9 cellular contexts compared by ENCODE assay signal in the genomic region with DNA sequence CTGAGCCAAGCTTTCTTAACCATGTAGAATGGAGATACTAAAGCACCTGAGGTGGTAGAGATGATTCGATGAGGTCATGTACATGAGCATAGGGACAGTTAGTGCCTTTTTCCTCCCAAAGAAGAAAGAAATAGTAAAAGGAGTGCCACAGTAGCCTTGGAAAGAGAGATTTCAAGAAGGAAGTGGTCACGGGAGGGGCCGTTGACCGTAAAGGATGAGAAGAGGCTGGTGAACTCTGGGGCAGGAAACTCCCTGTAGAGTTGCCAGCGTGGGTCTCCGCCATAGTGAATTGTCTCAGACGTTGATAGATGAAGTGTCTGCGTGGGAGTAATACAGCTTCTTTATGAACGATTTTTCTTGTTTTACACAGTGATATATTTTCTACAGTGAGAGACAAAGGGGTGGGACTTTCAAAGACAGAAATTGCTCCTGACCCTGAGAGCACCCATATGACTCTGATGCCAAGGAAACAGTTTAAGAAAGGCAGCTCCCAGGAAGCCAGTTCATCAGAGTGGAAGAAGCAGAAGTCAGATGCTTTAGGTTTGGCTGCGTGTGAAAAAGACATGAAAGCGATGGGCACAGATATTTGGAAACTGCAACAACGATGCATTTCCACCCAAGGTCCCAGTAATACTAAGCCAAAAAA. TPM values are rescaled to one million over a fixed set of nuclear protein-coding genes. Genes with fewer than 3 reads are reported as not detected.
A peak's percentile ranks its signal among the peaks of the same experiment; 100 is the strongest.
DNase-seq lines count a peak whose midpoint lies in the region; ATAC-seq, FAIRE-seq and TF ChIP-seq lines count a peak whose summit lies in the region.
"Had no signal": no experiment of that assay in that cellular context is flagged by ENCODE, and none has a peak within 500 bp of the region (broad histone marks: within the 10 kb centered on the region; RNA-seq: fewer than 3 reads in every experiment).

No MANE protein-coding gene starts in this region.

- peaks cover 4% of the 10 kb centered on the region for H3K9me3 Mint-ChIP-seq in activated naive CD8-positive, alpha-beta T cell treated with anti-CD3 and anti-CD28 coated beads for 36 hours
- H3K9me3 Mint-ChIP-seq in endothelial cell (ENCODE audit: unreplicated experiment) = no peaks in the 10 kb centered on the region

- H3K36me3 Mint-ChIP-seq in activated naive CD8-positive, alpha-beta T cell treated with anti-CD3 and anti-CD28 coated beads for 36 hours = peaks cover 37% of the 10 kb centered on the region
- no peaks in the 10 kb centered on the region for H3K36me3 Mint-ChIP-seq in endothelial cell (ENCODE audit: low read depth, unreplicated experiment)

- peak overlapping the region; percentile 56 for H3K4me3 Mint-ChIP-seq in activated naive CD8-positive, alpha-beta T cell treated with anti-CD3 and anti-CD28 coated beads for 36 hours
- no peak overlapping the region for H3K4me3 Mint-ChIP-seq in endothelial cell (ENCODE audit: unreplicated experiment)

- TF ChIP-seq POLR2A in Peyer's patch (IDR thresholded peaks at IDR 0.05) = no peak
- no peak for TF ChIP-seq POLR2A in thyroid gland (IDR thresholded peaks at IDR 0.05)

- no peaks in the 10 kb centered on the region for H4K20me1 ChIP-seq in BLaER1

- H3K4me2 ChIP-seq in BLaER1 = peak overlapping the region; percentile 28; the same call in 1 of the 2 replicates

- TF ChIP-seq CTCF in Peyer's patch (IDR thresholded peaks at IDR 0.05) = no peak
- no peak for TF ChIP-seq CTCF in thyroid gland (IDR thresholded peaks at IDR 0.05)
- no peak for TF ChIP-seq CTCF in endothelial cell (IDR thresholded peaks at IDR 0.05; ENCODE audit: unreplicated experiment)

- no peaks in the 10 kb centered on the region for H3K27me3 Mint-ChIP-seq in activated naive CD8-positive, alpha-beta T cell treated with anti-CD3 and anti-CD28 coated beads for 36 hours
- peaks cover 3% of the 10 kb centered on the region for H3K27me3 Mint-ChIP-seq in endothelial cell (ENCODE audit: unreplicated experiment)

- H3K27ac ChIP-seq in BLaER1 = peak overlapping the region; percentile 8; the same call in 1 of the 2 replicates
- peak overlapping the region in 2 of 4 donors; percentile 55 to 60 for H3K27ac ChIP-seq in Peyer's patch
- H3K27ac ChIP-seq in muscle layer of duodenum (ENCODE audit: low read length) = peak overlapping the region; percentile 14
- no peak overlapping the region for H3K27ac ChIP-seq in thyroid gland
- H3K27ac ChIP-seq: cardiac muscle cell had no signal

- 51 to 69% methylated on average over 12 of the region's 12 CpGs for WGBS in thyroid gland, 2 donors

- no peak overlapping the region for H3K4me3 ChIP-seq in BLaER1
- peak overlapping the region in 2 of 4 donors; percentile 4 to 5 for H3K4me3 ChIP-seq in Peyer's patch
- no peak overlapping the region for H3K4me3 ChIP-seq in muscle layer of duodenum (ENCODE audit: low read depth in 1 of 2, low read length in 2 of 2)
- H3K4me3 ChIP-seq in thyroid gland (replicated peaks in 1 of 3) = no peak overlapping the region
- H3K4me3 ChIP-seq: cardiac muscle cell had no signal

- peak overlapping the region; percentile 90 for H3K27ac Mint-ChIP-seq in activated naive CD8-positive, alpha-beta T cell treated with anti-CD3 and anti-CD28 coated beads for 36 hours
- H3K27ac Mint-ChIP-seq in endothelial cell (ENCODE audit: unreplicated experiment) = no peak overlapping the region

- H3K4me1 Mint-ChIP-seq in activated naive CD8-positive, alpha-beta T cell treated with anti-CD3 and anti-CD28 coated beads for 36 hours = peaks cover 29% of the 10 kb centered on the region
- peaks cover 4% of the 10 kb centered on the region for H3K4me1 Mint-ChIP-seq in endothelial cell (ENCODE audit: unreplicated experiment)

- H3K36me3 ChIP-seq in BLaER1 (peaks cover 31% of the 10 kb centered on the region), Peyer's patch (peaks cover 0 to 23% (median 0%) of the 10 kb centered on the region in 3 donors), muscle layer of duodenum (ENCODE audit: control insufficient read depth in 1 of 2, insufficient read depth in 2 of 2, low read length in 2 of 2) (peaks cover 16% of the 10 kb centered on the region in 2 donors), thyroid gland (peaks cover 5 to 11% of the 10 kb centered on the region in 2 donors)

- FAIRE-seq in urothelium cell line (lab: Jason Lieb, UNC) = no peak

- H3K9me3 ChIP-seq in BLaER1 (no peaks in the 10 kb centered on the region), Peyer's patch (no peaks in the 10 kb centered on the region), muscle layer of duodenum (ENCODE audit: control insufficient read depth in 1 of 2, low read length in 2 of 2) (no peaks in the 10 kb centered on the region), thyroid gland (no peaks in the 10 kb centered on the region)

- peak in 2 of 3 donors; percentile 68 to 75 for DNase-seq in Peyer's patch
- DNase-seq in activated naive CD8-positive, alpha-beta T cell treated with anti-CD3 and anti-CD28 coated beads for 36 hours = peak; percentile 62
- peak; percentile 4 to 9 for DNase-seq in thyroid gland
- no peak for DNase-seq in urothelium cell line (ENCODE audit: low spot score)
- DNase-seq in endothelial cell (ENCODE audit: low spot score) = no peak

- no peaks in the 10 kb centered on the region for H3K27me3 ChIP-seq in BLaER1
- no peaks in the 10 kb centered on the region for H3K27me3 ChIP-seq in Peyer's patch
- H3K27me3 ChIP-seq in muscle layer of duodenum (ENCODE audit: low read depth, low read length) = no peaks in the 10 kb centered on the region
- H3K27me3 ChIP-seq in thyroid gland = no peaks in the 10 kb centered on the region
- H3K27me3 ChIP-seq: cardiac muscle cell had no signal

- no peak overlapping the region for H3K9ac ChIP-seq in BLaER1

- intact Hi-C loops in thyroid gland (cut with DNase I) = no loop called here

- ATAC-seq in GM21390 (IDR thresholded peaks at IDR 0.05; ENCODE audit: unreplicated experiment) = peak; percentile 73

- H3K4me1 ChIP-seq in BLaER1 (peaks cover 12% of the 10 kb centered on the region), Peyer's patch (peaks cover 0 to 8% (median 2%) of the 10 kb centered on the region in 4 donors), muscle layer of duodenum (ENCODE audit: control insufficient read depth in 1 of 2, insufficient read depth in 2 of 2, low read length in 2 of 2) (peaks cover 0 to 8% of the 10 kb centered on the region in 2 donors), thyroid gland (peaks cover 0 to 7% of the 10 kb centered on the region in 2 donors)

RNA-seq across cellular contexts. Expression of gene UGCG, which starts 41.3 kb away (rescaled TPM):
- total RNA-seq in Peyer's patch (10 to 100 TPM; 35.6 to 68.5 (median 61.4) TPM), thyroid gland (10 to 100 TPM; 12.5 to 30.4 (median 21.2) TPM), endothelial cell (ENCODE audit: unreplicated experiment) (14.1 TPM)
- 10 to 100 TPM; 28.9 to 29.8 TPM for total RNA-seq in activated naive CD8-positive, alpha-beta T cell treated with anti-CD3 and anti-CD28 coated beads for 36 hours

Comparison
In these comparisons a context has a peak if more than half of its experiments do, and no peak if none do; other contexts are left out.
1. H3K27ac ChIP-seq: peak in BLaER1 (single experiment) and muscle layer of duodenum (single experiment); none in thyroid gland (0 of 3).
2. DNase-seq: peak in Peyer's patch (2 of 3), activated naive CD8-positive, alpha-beta T cell treated with anti-CD3 and anti-CD28 coated beads for 36 hours (single experiment) and thyroid gland (2 of 2); none in urothelium cell line (single experiment) and endothelial cell (single experiment).